In genomic region chr13:107493271-107493670, GRCh38 we compare ENCODE assay signal across 30 cellular contexts.
"Had no signal": no experiment of that assay in that cellular context is flagged by ENCODE, and none has a peak within 500 bp of the region (broad histone marks: within the 10 kb centered on the region; RNA-seq: fewer than 3 reads in every experiment).

No MANE protein-coding gene starts in this region.

- H3K27me3 ChIP-seq: ovary, right lobe of liver, sigmoid colon, stomach, thyroid gland, tibial nerve, upper lobe of left lung, vagina had no signal

- H3K79me2 ChIP-seq: parathyroid adenoma had no signal

- ATAC-seq: naive thymus-derived CD8-positive, alpha-beta T cell; natural killer cell treated with Interleukin-12 subunit alpha and Interleukin-12 subunit beta and Interleukin-15 and Interleukin-18, amount 100 ng/mL, for 72 hours; psoas muscle; right cardiac atrium; right lobe of liver; stimulated activated effector memory CD8-positive, alpha-beta T cell treated with anti-CD3 and anti-CD28 coated beads, Interleukin-12 subunit alpha, Interleukin-12 subunit beta, amount 100 ng/mL, for 72 hours; stimulated activated naive B cell treated with anti-CD40 and anti-IgM and Interleukin-4, amounts not matched to agents 10 μg/mL and 1 μg/mL and 100 μg/mL, for 72 hours had no signal

- H2AFZ ChIP-seq: parathyroid adenoma had no signal

- H3K36me3 ChIP-seq: ovary, right lobe of liver, sigmoid colon, stomach, thoracic aorta, thyroid gland, tibial nerve, upper lobe of left lung, vagina had no signal

- H3K27ac Mint-ChIP-seq: naive thymus-derived CD8-positive, alpha-beta T cell; natural killer cell treated with Interleukin-12 subunit alpha and Interleukin-12 subunit beta and Interleukin-15 and Interleukin-18, amount 100 ng/mL, for 72 hours; nephron progenitor cell; progenitor cell of endocrine pancreas; stimulated activated effector memory CD8-positive, alpha-beta T cell treated with anti-CD3 and anti-CD28 coated beads, Interleukin-12 subunit alpha, Interleukin-12 subunit beta, amount 100 ng/mL, for 72 hours; stimulated activated naive B cell treated with anti-CD40 and anti-IgM and Interleukin-4, amounts not matched to agents 10 μg/mL and 1 μg/mL and 100 μg/mL, for 72 hours; stimulated activated naive CD8-positive, alpha-beta T cell treated with anti-CD3 and anti-CD28 coated beads, Interleukin-15, Interleukin-2, amounts not matched to agents 100 ng/mL and 50 ng/mL, for 24 hours had no signal

- H3K36me3 Mint-ChIP-seq: stimulated activated naive B cell treated with anti-CD40 and anti-IgM and Interleukin-4, amounts not matched to agents 10 μg/mL and 1 μg/mL and 100 μg/mL, for 72 hours had no signal

- H3K4me3 ChIP-seq: ovary, psoas muscle, right lobe of liver, sigmoid colon, stomach, thoracic aorta, thyroid gland, tibial nerve, upper lobe of left lung, vagina had no signal

- H3K4me1 ChIP-seq: parathyroid adenoma, psoas muscle, right lobe of liver, sigmoid colon, stomach, thyroid gland, tibial nerve, upper lobe of left lung, vagina had no signal

- H3K27ac ChIP-seq: ovary, parathyroid adenoma, psoas muscle, right lobe of liver, sigmoid colon, stomach, thoracic aorta, thyroid gland, tibial nerve, upper lobe of left lung, vagina had no signal

- H3K27me3 Mint-ChIP-seq: naive thymus-derived CD8-positive, alpha-beta T cell; progenitor cell of endocrine pancreas; stimulated activated naive B cell treated with anti-CD40 and anti-IgM and Interleukin-4, amounts not matched to agents 10 μg/mL and 1 μg/mL and 100 μg/mL, for 72 hours; stimulated activated naive CD8-positive, alpha-beta T cell treated with anti-CD3 and anti-CD28 coated beads, Interleukin-15, Interleukin-2, amounts not matched to agents 100 ng/mL and 50 ng/mL, for 24 hours had no signal

- H3K4me3 Mint-ChIP-seq: naive thymus-derived CD8-positive, alpha-beta T cell; natural killer cell treated with Interleukin-12 subunit alpha and Interleukin-12 subunit beta and Interleukin-15 and Interleukin-18, amount 100 ng/mL, for 72 hours; nephron progenitor cell; neural crest cell; stimulated activated effector memory CD8-positive, alpha-beta T cell treated with anti-CD3 and anti-CD28 coated beads, Interleukin-12 subunit alpha, Interleukin-12 subunit beta, amount 100 ng/mL, for 72 hours; stimulated activated naive B cell treated with anti-CD40 and anti-IgM and Interleukin-4, amounts not matched to agents 10 μg/mL and 1 μg/mL and 100 μg/mL, for 72 hours; stimulated activated naive CD8-positive, alpha-beta T cell treated with anti-CD3 and anti-CD28 coated beads, Interleukin-15, Interleukin-2, amounts not matched to agents 100 ng/mL and 50 ng/mL, for 24 hours had no signal

- H3K9ac ChIP-seq: parathyroid adenoma had no signal

- FAIRE-seq: small intestine, urothelium cell line had no signal

- H3K4me1 Mint-ChIP-seq: naive thymus-derived CD8-positive, alpha-beta T cell; nephron progenitor cell; neural crest cell; stimulated activated effector memory CD8-positive, alpha-beta T cell treated with anti-CD3 and anti-CD28 coated beads, Interleukin-12 subunit alpha, Interleukin-12 subunit beta, amount 100 ng/mL, for 72 hours; stimulated activated naive B cell treated with anti-CD40 and anti-IgM and Interleukin-4, amounts not matched to agents 10 μg/mL and 1 μg/mL and 100 μg/mL, for 72 hours had no signal

- DNase-seq: naive thymus-derived CD8-positive, alpha-beta T cell; nephron progenitor cell; occipital lobe; ovary; posterior cingulate gyrus; psoas muscle; right cardiac atrium; right lobe of liver; sigmoid colon; small intestine; stimulated activated CD4-positive, alpha-beta T cell treated with anti-CD3 and anti-CD28 coated beads, Interleukin-15, amount 100 ng/mL, for 24 hours; stimulated activated CD4-positive, alpha-beta T cell treated with anti-CD3 and anti-CD28 coated beads, Interleukin-2, amount 100 ng/mL, for 24 hours; stimulated activated CD4-positive, alpha-beta T cell treated with anti-CD3 and anti-CD28 coated beads, Interleukin-2, amount 100 ng/mL, for 48 hours; stimulated activated CD4-positive, alpha-beta T cell treated with anti-CD3 and anti-CD28 coated beads, Interleukin-4, amount 100 ng/mL, for 24 hours; stimulated activated naive B cell treated with anti-CD40 and anti-IgM and Interleukin-4, amounts not matched to agents 10 μg/mL and 1 μg/mL and 100 μg/mL, for 72 hours; stimulated activated naive CD4-positive, alpha-beta T cell treated with Interleukin-2 at 50 U/mL for 16 hours; stomach; thyroid gland; trophoblast cell; upper lobe of left lung had no signal

- H3K9me3 ChIP-seq: ovary, right lobe of liver, sigmoid colon, thyroid gland, vagina had no signal
